In genomic region chr11:729492-730074, GRCh38 we compare ENCODE assay signal across 1 cellular context.
A peak's percentile ranks its signal among the peaks of the same experiment; 100 is the strongest.
TF ChIP-seq lines count a peak whose summit lies in the region.

No MANE protein-coding gene starts in this region.

TF ChIP-seq in HepG2, 621 proteins besides CTCF, POLR2A, EP300 and RAD21 (continued from another document and continues in another):
- TF ChIP-seq, protein P1, sequence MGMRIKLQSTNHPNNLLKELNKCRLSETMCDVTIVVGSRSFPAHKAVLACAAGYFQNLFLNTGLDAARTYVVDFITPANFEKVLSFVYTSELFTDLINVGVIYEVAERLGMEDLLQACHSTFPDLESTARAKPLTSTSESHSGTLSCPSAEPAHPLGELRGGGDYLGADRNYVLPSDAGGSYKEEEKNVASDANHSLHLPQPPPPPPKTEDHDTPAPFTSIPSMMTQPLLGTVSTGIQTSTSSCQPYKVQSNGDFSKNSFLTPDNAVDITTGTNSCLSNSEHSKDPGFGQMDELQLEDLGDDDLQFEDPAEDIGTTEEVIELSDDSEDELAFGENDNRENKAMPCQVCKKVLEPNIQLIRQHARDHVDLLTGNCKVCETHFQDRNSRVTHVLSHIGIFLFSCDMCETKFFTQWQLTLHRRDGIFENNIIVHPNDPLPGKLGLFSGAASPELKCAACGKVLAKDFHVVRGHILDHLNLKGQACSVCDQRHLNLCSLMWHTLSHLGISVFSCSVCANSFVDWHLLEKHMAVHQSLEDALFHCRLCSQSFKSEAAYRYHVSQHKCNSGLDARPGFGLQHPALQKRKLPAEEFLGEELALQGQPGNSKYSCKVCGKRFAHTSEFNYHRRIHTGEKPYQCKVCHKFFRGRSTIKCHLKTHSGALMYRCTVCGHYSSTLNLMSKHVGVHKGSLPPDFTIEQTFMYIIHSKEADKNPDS (CRISPR knock-in tag; IDR thresholded peaks at IDR 0.05) = no peak
- TF ChIP-seq RBM22 (optimal IDR thresholded peaks at IDR 0.05; ENCODE audit: low read length) (peak; percentile 66), ZNF510 (CRISPR knock-in tag; IDR thresholded peaks at IDR 0.05; ENCODE audit: low read depth) (no peak), HOXD1 (CRISPR knock-in tag; IDR thresholded peaks at IDR 0.05) (no peak), PAF1 (CRISPR knock-in tag; IDR thresholded peaks at IDR 0.05) (no peak), ARNT2 (CRISPR knock-in tag; IDR thresholded peaks at IDR 0.05; ENCODE audit: low read depth) (0 out of 2 replicates have a peak, but pooled peaks have one; percentile 56), PCBP1 (IDR thresholded peaks at IDR 0.05; ENCODE audit: borderline replicate concordance, low read depth, low read length) (0 out of 2 replicates have a peak, but pooled peaks have one; percentile 32), HCFC1 (IDR thresholded peaks at IDR 0.05; ENCODE audit: low read depth, low read length) (no peak), BRD4 (CRISPR knock-in tag; IDR thresholded peaks at IDR 0.05) (no peak), ZNF263 (CRISPR knock-in tag; IDR thresholded peaks at IDR 0.05) (0 out of 2 replicates have a peak, but pooled peaks have one; percentile 23), ZNF142 (CRISPR knock-in tag; IDR thresholded peaks at IDR 0.05) (no peak; the same call in 1 of the 2 replicates), ZBTB43 (CRISPR knock-in tag; conservative IDR thresholded peaks at IDR 0.05) (no peak), MLXIP (CRISPR knock-in tag; IDR thresholded peaks at IDR 0.05; ENCODE audit: borderline replicate concordance) (0 out of 2 replicates have a peak, but pooled peaks have one; percentile 10), ZNF543 (CRISPR knock-in tag; IDR thresholded peaks at IDR 0.05) (no peak), ZNF616 (CRISPR knock-in tag; IDR thresholded peaks at IDR 0.05; ENCODE audit: low read depth) (no peak), ZNF12 (CRISPR knock-in tag; IDR thresholded peaks at IDR 0.05) (peak; percentile 4; the same call in 1 of the 2 replicates), E2F1 (CRISPR knock-in tag; IDR thresholded peaks at IDR 0.05) (no peak), ZNF451 (CRISPR knock-in tag; IDR thresholded peaks at IDR 0.05) (no peak), PBX3 (CRISPR knock-in tag; IDR thresholded peaks at IDR 0.05; ENCODE audit: borderline replicate concordance) (no peak), DDIT3 (CRISPR knock-in tag; IDR thresholded peaks at IDR 0.05) (no peak), HNRNPH1 (optimal IDR thresholded peaks at IDR 0.05; ENCODE audit: low read depth, low read length) (peak; percentile 33), SALL1 (CRISPR knock-in tag; IDR thresholded peaks at IDR 0.05) (no peak)
- TF ChIP-seq, protein P2, sequence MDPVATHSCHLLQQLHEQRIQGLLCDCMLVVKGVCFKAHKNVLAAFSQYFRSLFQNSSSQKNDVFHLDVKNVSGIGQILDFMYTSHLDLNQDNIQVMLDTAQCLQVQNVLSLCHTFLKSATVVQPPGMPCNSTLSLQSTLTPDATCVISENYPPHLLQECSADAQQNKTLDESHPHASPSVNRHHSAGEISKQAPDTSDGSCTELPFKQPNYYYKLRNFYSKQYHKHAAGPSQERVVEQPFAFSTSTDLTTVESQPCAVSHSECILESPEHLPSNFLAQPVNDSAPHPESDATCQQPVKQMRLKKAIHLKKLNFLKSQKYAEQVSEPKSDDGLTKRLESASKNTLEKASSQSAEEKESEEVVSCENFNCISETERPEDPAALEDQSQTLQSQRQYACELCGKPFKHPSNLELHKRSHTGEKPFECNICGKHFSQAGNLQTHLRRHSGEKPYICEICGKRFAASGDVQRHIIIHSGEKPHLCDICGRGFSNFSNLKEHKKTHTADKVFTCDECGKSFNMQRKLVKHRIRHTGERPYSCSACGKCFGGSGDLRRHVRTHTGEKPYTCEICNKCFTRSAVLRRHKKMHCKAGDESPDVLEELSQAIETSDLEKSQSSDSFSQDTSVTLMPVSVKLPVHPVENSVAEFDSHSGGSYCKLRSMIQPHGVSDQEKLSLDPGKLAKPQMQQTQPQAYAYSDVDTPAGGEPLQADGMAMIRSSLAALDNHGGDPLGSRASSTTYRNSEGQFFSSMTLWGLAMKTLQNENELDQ (CRISPR knock-in tag; IDR thresholded peaks at IDR 0.05; ENCODE audit: borderline replicate concordance) = no peak
- TF ChIP-seq, protein P3, sequence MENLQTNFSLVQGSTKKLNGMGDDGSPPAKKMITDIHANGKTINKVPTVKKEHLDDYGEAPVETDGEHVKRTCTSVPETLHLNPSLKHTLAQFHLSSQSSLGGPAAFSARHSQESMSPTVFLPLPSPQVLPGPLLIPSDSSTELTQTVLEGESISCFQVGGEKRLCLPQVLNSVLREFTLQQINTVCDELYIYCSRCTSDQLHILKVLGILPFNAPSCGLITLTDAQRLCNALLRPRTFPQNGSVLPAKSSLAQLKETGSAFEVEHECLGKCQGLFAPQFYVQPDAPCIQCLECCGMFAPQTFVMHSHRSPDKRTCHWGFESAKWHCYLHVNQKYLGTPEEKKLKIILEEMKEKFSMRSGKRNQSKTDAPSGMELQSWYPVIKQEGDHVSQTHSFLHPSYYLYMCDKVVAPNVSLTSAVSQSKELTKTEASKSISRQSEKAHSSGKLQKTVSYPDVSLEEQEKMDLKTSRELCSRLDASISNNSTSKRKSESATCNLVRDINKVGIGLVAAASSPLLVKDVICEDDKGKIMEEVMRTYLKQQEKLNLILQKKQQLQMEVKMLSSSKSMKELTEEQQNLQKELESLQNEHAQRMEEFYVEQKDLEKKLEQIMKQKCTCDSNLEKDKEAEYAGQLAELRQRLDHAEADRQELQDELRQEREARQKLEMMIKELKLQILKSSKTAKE (CRISPR knock-in tag; IDR thresholded peaks at IDR 0.05; ENCODE audit: borderline replicate concordance) = no peak
